ENCODE assay signal across 27 cellular contexts in genomic region chr7:80593869-80594587, GRCh38. TPM values are rescaled to one million over a fixed set of nuclear protein-coding genes. Genes with fewer than 3 reads are reported as not detected.
DNase-seq lines count a peak whose midpoint lies in the region; ATAC-seq and TF ChIP-seq lines count a peak whose summit lies in the region.
"Had no signal": no experiment of that assay in that cellular context is flagged by ENCODE, and none has a peak within 500 bp of the region (broad histone marks: within the 10 kb centered on the region; RNA-seq: fewer than 3 reads in every experiment).

No MANE protein-coding gene starts in this region.

- no peak overlapping the region for H3K27ac Mint-ChIP-seq in glutamatergic neuron (ENCODE audit: unreplicated experiment)
- H3K27ac Mint-ChIP-seq in mesothelial cell of epicardium: no peak overlapping the region
- H3K27ac Mint-ChIP-seq: effector memory CD8-positive, alpha-beta T cell; immature natural killer cell; naive thymus-derived CD8-positive, alpha-beta T cell; stimulated activated memory B cell treated with anti-CD40 and anti-IgM and Interleukin-4, amounts not matched to agents 10 μg/mL and 1 μg/mL and 100 μg/mL, for 72 hours had no signal

- H3K4me1 Mint-ChIP-seq in glutamatergic neuron (ENCODE audit: low read depth, unreplicated experiment) (no peaks in the 10 kb centered on the region), mesothelial cell of epicardium (peaks cover 16% of the 10 kb centered on the region)
- H3K4me1 Mint-ChIP-seq: immature natural killer cell; naive thymus-derived CD8-positive, alpha-beta T cell; stimulated activated memory B cell treated with anti-CD40 and anti-IgM and Interleukin-4, amounts not matched to agents 10 μg/mL and 1 μg/mL and 100 μg/mL, for 72 hours had no signal

- no peaks in the 10 kb centered on the region for H4K20me1 ChIP-seq in smooth muscle cell (ENCODE audit: low read depth)

- H3K36me3 Mint-ChIP-seq in glutamatergic neuron (ENCODE audit: unreplicated experiment) (no peaks in the 10 kb centered on the region), mesothelial cell of epicardium (no peaks in the 10 kb centered on the region)
- H3K36me3 Mint-ChIP-seq: immature natural killer cell; naive thymus-derived CD8-positive, alpha-beta T cell; stimulated activated memory B cell treated with anti-CD40 and anti-IgM and Interleukin-4, amounts not matched to agents 10 μg/mL and 1 μg/mL and 100 μg/mL, for 72 hours had no signal

- H3K27ac ChIP-seq in body of pancreas (no peak overlapping the region), right atrium auricular region (peak overlapping the region; percentile 60 to 76), smooth muscle cell (ENCODE audit: low read depth) (no peak overlapping the region)
- H3K27ac ChIP-seq: esophagus muscularis mucosa, parathyroid adenoma, sigmoid colon, tibial nerve had no signal

- no peaks in the 10 kb centered on the region for H3K9me3 ChIP-seq in body of pancreas
- H3K9me3 ChIP-seq in right atrium auricular region: no peaks in the 10 kb centered on the region
- no peaks in the 10 kb centered on the region for H3K9me3 ChIP-seq in smooth muscle cell (replicated peaks; ENCODE audit: low read depth)
- H3K9me3 ChIP-seq: esophagus muscularis mucosa, sigmoid colon, tibial nerve had no signal

- H3F3A ChIP-seq in smooth muscle cell (ENCODE audit: low read depth): no peaks in the 10 kb centered on the region

- no peak overlapping the region for H3K9ac ChIP-seq in smooth muscle cell (ENCODE audit: low read depth)
- H3K9ac ChIP-seq: parathyroid adenoma had no signal

- H3K36me3 ChIP-seq in body of pancreas (replicated peaks in 1 of 2; ENCODE audit: insufficient read depth in 1 of 2, low read depth in 2 of 2) (no peaks in the 10 kb centered on the region), right atrium auricular region (no peaks in the 10 kb centered on the region), smooth muscle cell (ENCODE audit: low read depth) (no peaks in the 10 kb centered on the region)
- H3K36me3 ChIP-seq: esophagus muscularis mucosa, sigmoid colon, tibial nerve had no signal

- no peaks in the 10 kb centered on the region for H3K27me3 ChIP-seq in body of pancreas
- no peaks in the 10 kb centered on the region for H3K27me3 ChIP-seq in right atrium auricular region
- no peaks in the 10 kb centered on the region for H3K27me3 ChIP-seq in smooth muscle cell (ENCODE audit: low read depth)
- H3K27me3 ChIP-seq: esophagus muscularis mucosa, sigmoid colon, tibial nerve had no signal

- H3K4me3 ChIP-seq in body of pancreas: no peak overlapping the region
- H3K4me3 ChIP-seq in right atrium auricular region: peak overlapping the region in 1 of 2 donors; percentile 33
- no peak overlapping the region for H3K4me3 ChIP-seq in smooth muscle cell
- H3K4me3 ChIP-seq: esophagus muscularis mucosa, sigmoid colon, tibial nerve had no signal

- ATAC-seq in body of pancreas: peak; percentile 47
- ATAC-seq: effector memory CD8-positive, alpha-beta T cell; naive thymus-derived CD8-positive, alpha-beta T cell; stimulated activated memory B cell treated with anti-CD40 and anti-IgM and Interleukin-4, amounts not matched to agents 10 μg/mL and 1 μg/mL and 100 μg/mL, for 72 hours had no signal

- H3K79me2 ChIP-seq in smooth muscle cell (ENCODE audit: low read depth): no peaks in the 10 kb centered on the region
- H3K79me2 ChIP-seq: parathyroid adenoma had no signal

- no peak overlapping the region for H3K4me3 Mint-ChIP-seq in glutamatergic neuron (ENCODE audit: unreplicated experiment)
- H3K4me3 Mint-ChIP-seq in mesothelial cell of epicardium: no peak overlapping the region
- H3K4me3 Mint-ChIP-seq: effector memory CD8-positive, alpha-beta T cell; immature natural killer cell; naive thymus-derived CD8-positive, alpha-beta T cell; stimulated activated memory B cell treated with anti-CD40 and anti-IgM and Interleukin-4, amounts not matched to agents 10 μg/mL and 1 μg/mL and 100 μg/mL, for 72 hours had no signal

- TF ChIP-seq CTCF in body of pancreas (IDR thresholded peaks at IDR 0.05) (no peak), right atrium auricular region (IDR thresholded peaks at IDR 0.05) (no peak), smooth muscle cell (IDR thresholded peaks at IDR 0.05; ENCODE audit: borderline replicate concordance, insufficient read depth, poor library complexity, severe bottlenecking) (no peak), glutamatergic neuron (IDR thresholded peaks at IDR 0.05; ENCODE audit: partially characterized antibody, unreplicated experiment) (no peak), mesothelial cell of epicardium (IDR thresholded peaks at IDR 0.05; ENCODE audit: unreplicated experiment) (no peak)

- intact Hi-C loops in body of pancreas (cut with DNase I): no loop called here

- DNase-seq in H4 (ENCODE audit: low spot score) (peak; percentile 58), body of pancreas (peak; percentile 14 to 34 (median 20)), right atrium auricular region (ENCODE audit: low spot score) (no peak), smooth muscle cell (lab: John Stamatoyannopoulos, UW; ENCODE audit: unreplicated experiment) (no peak), NAMALWA (ENCODE audit: low spot score) (no peak), NOMO-1 (lab: John Stamatoyannopoulos, UW; ENCODE audit: unreplicated experiment in 2 of 2) (no peak), glutamatergic neuron (no peak), mesothelial cell of epicardium (ENCODE audit: low spot score in 2 of 2, unreplicated experiment in 2 of 2) (no peak)
- DNase-seq: activated CD4-positive, CD25-positive, alpha-beta regulatory T cell; activated naive CD4-positive, alpha-beta T cell treated with anti-CD3 and anti-CD28 coated beads, Interleukin-2, amount 50 U/mL, for 16 hours; activated T-cell treated with anti-CD3 and anti-CD28 coated beads, Interleukin-2, amount 50 U/mL, for 48 hours; DMS79 treated with DMSO at 0.1 percent for 48 hours; effector memory CD8-positive, alpha-beta T cell; H7; head of caudate nucleus; immature natural killer cell; naive thymus-derived CD8-positive, alpha-beta T cell; NCI-H1105; NCI-H2029 treated with DMSO at 0.1 percent for 48 hours; NCI-H446 treated with DMSO at 0.1 percent for 48 hours; NK-92 treated with Interleukin-12 subunit alpha and Interleukin-12 subunit beta, amount 100 ng/mL, for 24 hours; sigmoid colon had no signal

- WGBS in body of pancreas, 2 donors: 51 to 55% methylated on average over 7 of the region's 7 CpGs
- WGBS in smooth muscle cell (ENCODE audit: low lambda C conversion rate): 89% methylated on average over 7 of the region's 7 CpGs

- H2AFZ ChIP-seq in smooth muscle cell (ENCODE audit: low read depth): peak overlapping the region; percentile 2
- H2AFZ ChIP-seq: parathyroid adenoma had no signal

- H3K4me2 ChIP-seq in smooth muscle cell: no peak overlapping the region

- no peaks in the 10 kb centered on the region for H3K27me3 Mint-ChIP-seq in glutamatergic neuron (ENCODE audit: unreplicated experiment)
- H3K27me3 Mint-ChIP-seq in mesothelial cell of epicardium (ENCODE audit: low read depth): no peaks in the 10 kb centered on the region
- H3K27me3 Mint-ChIP-seq: effector memory CD8-positive, alpha-beta T cell; naive thymus-derived CD8-positive, alpha-beta T cell; stimulated activated memory B cell treated with anti-CD40 and anti-IgM and Interleukin-4, amounts not matched to agents 10 μg/mL and 1 μg/mL and 100 μg/mL, for 72 hours had no signal

- no peak for TF ChIP-seq POLR2A in body of pancreas (IDR thresholded peaks at IDR 0.05)

- no peaks in the 10 kb centered on the region for H3K9me3 Mint-ChIP-seq in glutamatergic neuron (ENCODE audit: unreplicated experiment)
- H3K9me3 Mint-ChIP-seq in mesothelial cell of epicardium: no peaks in the 10 kb centered on the region
- H3K9me3 Mint-ChIP-seq: naive thymus-derived CD8-positive, alpha-beta T cell; stimulated activated memory B cell treated with anti-CD40 and anti-IgM and Interleukin-4, amounts not matched to agents 10 μg/mL and 1 μg/mL and 100 μg/mL, for 72 hours had no signal

- H3K4me1 ChIP-seq in body of pancreas (peaks cover 8% of the 10 kb centered on the region), right atrium auricular region (peaks cover 0 to 36% of the 10 kb centered on the region in 2 donors), smooth muscle cell (ENCODE audit: low read depth) (no peaks in the 10 kb centered on the region)
- H3K4me1 ChIP-seq: parathyroid adenoma had no signal

RNA-seq across cellular contexts. Expression of gene CD36, which starts 44.4 kb away (rescaled TPM):
- 1.2 and 5.2 TPM in 2 replicates for total RNA-seq in H4 (2014; rRNA removed; shearing (Covaris generic))
- total RNA-seq in body of pancreas: 100 to 1,000 TPM in 1 of 2 donors, 10 to 100 TPM in 1; 76.0 to 120 TPM
- total RNA-seq in right atrium auricular region: 1,000 to 10,000 TPM in 1 of 2 donors, 100 to 1,000 TPM in 1; 421 to 1,029 TPM
- total RNA-seq in smooth muscle cell: 1.7 and 2.8 TPM in 2 replicates
- polyA plus RNA-seq in smooth muscle cell: 0.44 and 0.64 TPM in 2 replicates
- 1.7 TPM for total RNA-seq in glutamatergic neuron (ENCODE audit: unreplicated experiment)
- 0.34 to 1.1 TPM (median 0.44 TPM) in 3 replicates for total RNA-seq in mesothelial cell of epicardium
- total RNA-seq: H7, HT1080 had no signal

Comparison
In these comparisons a context has a peak if more than half of its experiments do, and no peak if none do; other contexts are left out.
1. DNase-seq: peak in H4 (single experiment) and body of pancreas (4 of 4); none in right atrium auricular region (single experiment), smooth muscle cell (single experiment), NAMALWA (single experiment), NOMO-1 (0 of 2), glutamatergic neuron (single experiment) and mesothelial cell of epicardium (0 of 2).
2. H3K27ac ChIP-seq: peak in right atrium auricular region (2 of 2); none in body of pancreas (0 of 4) and smooth muscle cell (single experiment).
3. RNA of gene CD36, which starts 44.4 kb away (total RNA-seq): 421 to 1,029 TPM in right atrium auricular region and 76.0 to 120 TPM in body of pancreas; 1.7 to 2.8 TPM in smooth muscle cell, 1.7 TPM in glutamatergic neuron (single experiment), 1.2 to 5.2 TPM in H4 and 0.34 to 1.1 TPM in mesothelial cell of epicardium; every median in the first group is over 10 times any median in the second.